Comparison of ENCODE assay signal across 19 cellular contexts in the genomic region with DNA sequence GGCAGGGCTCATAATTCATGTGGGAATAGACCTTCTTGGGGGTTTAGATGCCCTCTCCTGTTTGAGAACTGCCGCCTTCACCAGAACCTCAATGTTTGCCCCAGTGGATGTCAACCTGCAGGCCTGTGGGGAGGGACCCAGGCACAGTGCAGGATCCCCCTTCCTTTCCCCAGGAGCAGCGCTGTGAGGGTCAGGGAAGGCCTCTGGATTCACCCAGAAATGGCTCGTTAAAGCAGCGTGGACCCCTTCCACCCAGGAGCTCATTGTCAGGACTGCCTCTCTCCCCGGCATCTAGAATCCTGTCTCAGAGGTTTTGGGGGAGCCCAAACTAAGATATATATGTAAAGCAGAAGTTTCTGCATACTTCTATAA.
A peak's percentile ranks its signal among the peaks of the same experiment; 100 is the strongest.
DNase-seq lines count a peak whose midpoint lies in the region; ATAC-seq, FAIRE-seq and TF ChIP-seq lines count a peak whose summit lies in the region.
"Had no signal": no experiment of that assay in that cellular context is flagged by ENCODE, and none has a peak within 500 bp of the region (broad histone marks: within the 10 kb centered on the region; RNA-seq: fewer than 3 reads in every experiment).

No MANE protein-coding gene starts in this region.

- no peaks in the 10 kb centered on the region for H4K20me1 ChIP-seq in HepG2 (ENCODE audit: insufficient read depth, low read length)
- H4K20me1 ChIP-seq: BLaER1 had no signal

- peak overlapping the region; percentile 78 for H3K18ac ChIP-seq in trophoblast cell (ENCODE audit: low read length)

- no peaks in the 10 kb centered on the region for H3K36me3 ChIP-seq in liver (ENCODE audit: control insufficient read depth in 4 of 4, insufficient read depth in 3 of 4, low read depth in 1 of 4, low read length in 3 of 4)
- H3K36me3 ChIP-seq in HepG2 (replicated peaks in 1 of 2; ENCODE audit: control insufficient read depth in 1 of 2, insufficient read depth in 2 of 2, low read length in 2 of 2): no peaks in the 10 kb centered on the region
- no peaks in the 10 kb centered on the region for H3K36me3 ChIP-seq in right lobe of liver
- no peaks in the 10 kb centered on the region for H3K36me3 ChIP-seq in trophoblast cell (ENCODE audit: control insufficient read depth in 1 of 2, insufficient read depth in 2 of 2, low read length in 2 of 2)
- H3K36me3 ChIP-seq: BLaER1 had no signal

- H2AFZ ChIP-seq in HepG2 (ENCODE audit: low read length) (no peak overlapping the region), trophoblast cell (ENCODE audit: insufficient read depth, low read length, poor library complexity) (no peak overlapping the region)

- CTCF ChIA-PET in HepG2 (lab: Yijun Ruan, JAX; ENCODE audit: low intra/inter-chr PET ratio, low total read pairs): no interaction called here

- H2BK12ac ChIP-seq in trophoblast cell (ENCODE audit: low read length): no peak overlapping the region

- TF ChIP-seq POLR2A in HepG2 (IDR thresholded peaks at IDR 0.05; ENCODE audit: insufficient read depth in 1 of 2, low read depth in 2 of 2, low read length in 2 of 2) (no peak), right lobe of liver (IDR thresholded peaks at IDR 0.05) (no peak)

- H3K27me3 ChIP-seq in liver (ENCODE audit: control insufficient read depth in 4 of 4, insufficient read depth in 4 of 4, low read length in 3 of 4) (no peaks in the 10 kb centered on the region), HepG2 (ENCODE audit: control insufficient read depth in 1 of 2, insufficient read depth in 2 of 2, low read length in 2 of 2) (no peaks in the 10 kb centered on the region; a peak in 1 of 5 replicates), right lobe of liver (no peaks in the 10 kb centered on the region), trophoblast cell (ENCODE audit: insufficient read depth, low read length) (no peaks in the 10 kb centered on the region)
- H3K27me3 ChIP-seq: BLaER1 had no signal

- no peak for DNase-seq in HepG2 (ENCODE audit: low spot score)
- DNase-seq in right lobe of liver: no peak
- no peak for DNase-seq in trophoblast cell
- DNase-seq in foreskin fibroblast: no peak
- DNase-seq in NCI-H2171 (lab: John Stamatoyannopoulos, UW): no peak
- no peak for DNase-seq in amygdala (lab: John Stamatoyannopoulos, UW)
- DNase-seq: 8988T; Calu3; CD8-positive, alpha-beta T cell; DMS79 treated with DMSO at 0.1 percent for 48 hours; GF-D8; GOT3; H7; HFFc6 had no signal

- H3K4me1 ChIP-seq in liver (ENCODE audit: control insufficient read depth in 4 of 4, insufficient read depth in 4 of 4, low read length in 3 of 4): peaks cover 11 to 47% (median 37%) of the 10 kb centered on the region in 4 donors
- no peaks in the 10 kb centered on the region for H3K4me1 ChIP-seq in HepG2 (ENCODE audit: insufficient read depth, low read length)
- peaks cover 0 to 41% (median 20%) of the 10 kb centered on the region in 4 donors for H3K4me1 ChIP-seq in right lobe of liver
- peaks cover 17 to 21% of the 10 kb centered on the region in 2 experiments for H3K4me1 ChIP-seq in trophoblast cell (ENCODE audit: control insufficient read depth in 1 of 2, insufficient read depth in 2 of 2, low read length in 2 of 2)

- no peak overlapping the region for H2AK5ac ChIP-seq in trophoblast cell (ENCODE audit: low read length)

- no peak for TF ChIP-seq EP300 in HepG2 (IDR thresholded peaks at IDR 0.05; ENCODE audit: low read depth in 2 of 2, low read length in 2 of 2)
- TF ChIP-seq EP300 in HepG2 (CRISPR knock-in tag; IDR thresholded peaks at IDR 0.05; ENCODE audit: borderline replicate concordance): no peak

- WGBS in liver: 85% methylated on average over 5 of the region's 5 CpGs
- WGBS in HepG2 (ENCODE audit: low lambda C conversion rate): 69% methylated on average over 2 of the region's 5 CpGs
- 63% methylated on average over 5 of the region's 5 CpGs for WGBS in right lobe of liver (ENCODE audit: insufficient coverage, low coverage, low lambda C conversion rate, missing lambda C conversion rate)
- no CpG with 5 or more reads among the region's 5 CpGs for WGBS in trophoblast cell (ENCODE audit: extremely low coverage, insufficient coverage, insufficient read length)

- H2BK5ac ChIP-seq in trophoblast cell (ENCODE audit: low read depth, low read length, poor library complexity): peak overlapping the region; percentile 81

- no peak overlapping the region for H3K4me3 ChIP-seq in liver (ENCODE audit: low read depth in 1 of 3, low read length in 3 of 3)
- no peak overlapping the region for H3K4me3 ChIP-seq in HepG2 (replicated peaks in 1 of 3; ENCODE audit: insufficient read depth in 1 of 3, low read depth in 2 of 3, low read length in 3 of 3)
- no peak overlapping the region for H3K4me3 ChIP-seq in right lobe of liver
- no peak overlapping the region for H3K4me3 ChIP-seq in trophoblast cell (ENCODE audit: low read depth, low read length)
- no peak overlapping the region for H3K4me3 ChIP-seq in foreskin fibroblast (ENCODE audit: low read depth in 1 of 2, low read length in 2 of 2)
- H3K4me3 ChIP-seq: BLaER1 had no signal

- H3K23ac ChIP-seq in trophoblast cell (ENCODE audit: low read length): no peak overlapping the region

- H3K79me2 ChIP-seq in HepG2 (ENCODE audit: insufficient read depth, low read length) (no peaks in the 10 kb centered on the region), trophoblast cell (ENCODE audit: control insufficient read depth, insufficient read depth, low read length, poor library complexity) (peaks cover 2% of the 10 kb centered on the region)

- peak overlapping the region; percentile 98 for H4K91ac ChIP-seq in trophoblast cell (ENCODE audit: low read depth, low read length)

- no peaks in the 10 kb centered on the region for H3K9me3 ChIP-seq in liver (ENCODE audit: control insufficient read depth in 4 of 4, low read length in 3 of 4)
- no peaks in the 10 kb centered on the region for H3K9me3 ChIP-seq in HepG2 (ENCODE audit: low read length)
- no peaks in the 10 kb centered on the region for H3K9me3 ChIP-seq in right lobe of liver
- peaks cover 3% of the 10 kb centered on the region for H3K9me3 ChIP-seq in trophoblast cell (ENCODE audit: insufficient read depth, low read depth, low read length)
- H3K9me3 ChIP-seq: BLaER1 had no signal

- ATAC-seq in HepG2 (no peak), right lobe of liver (no peak), GM18517 (IDR thresholded peaks at IDR 0.05; ENCODE audit: unreplicated experiment) (no peak)
- ATAC-seq: CD8-positive, alpha-beta T cell; HCT116 had no signal

- peak overlapping the region; percentile 18 for H4K8ac ChIP-seq in trophoblast cell (ENCODE audit: low read depth, low read length)

- FAIRE-seq in HepG2 (lab: Jason Lieb, UNC): no peak
- FAIRE-seq: HTR-8/SVneo had no signal

- in situ Hi-C loops in HepG2 (cut with HindIII; ENCODE audit: extremely low pct_ligation_motif_present, low pct_unique_long_range_greater_than_20kb): no loop called here

- TF ChIP-seq RAD21 in liver (IDR thresholded peaks at IDR 0.05): no peak
- TF ChIP-seq RAD21 in HepG2 (CRISPR knock-in tag; IDR thresholded peaks at IDR 0.05): no peak

- no peak overlapping the region for H3K4me2 ChIP-seq in HepG2 (ENCODE audit: low read depth, low read length)
- H3K4me2 ChIP-seq in trophoblast cell (ENCODE audit: low read length): no peak overlapping the region
- H3K4me2 ChIP-seq: BLaER1 had no signal

- POLR2A ChIA-PET in HepG2 (lab: Yijun Ruan, JAX): no interaction called here

- peak overlapping the region; percentile 89 for H3K14ac ChIP-seq in trophoblast cell (ENCODE audit: low read length)

- no TSS peak for BruUV-seq in HepG2 (replicated peaks; lab: Mats Ljungman, UMichigan)

- no peak overlapping the region for H4K12ac ChIP-seq in trophoblast cell (ENCODE audit: low read depth, low read length)

- peak overlapping the region; percentile 66 to 71 for H3K27ac ChIP-seq in liver (ENCODE audit: low read depth in 1 of 2, low read length in 2 of 2)
- H3K27ac ChIP-seq in HepG2 (ENCODE audit: extremely low read length, insufficient read depth, low read length): no peak overlapping the region
- peak overlapping the region; percentile 10 to 63 (median 16) for H3K27ac ChIP-seq in right lobe of liver
- H3K27ac ChIP-seq in trophoblast cell (ENCODE audit: low read depth, low read length): no peak overlapping the region
- H3K27ac ChIP-seq: BLaER1 had no signal

- H3K4ac ChIP-seq in trophoblast cell (ENCODE audit: low read depth, low read length): no peak overlapping the region

- no peak overlapping the region for H3K9ac ChIP-seq in liver (ENCODE audit: low read depth in 1 of 2, low read length in 2 of 2)
- H3K9ac ChIP-seq in HepG2 (ENCODE audit: insufficient read depth, low read depth, low read length): no peak overlapping the region
- no peak overlapping the region for H3K9ac ChIP-seq in trophoblast cell (ENCODE audit: low read length)
- H3K9ac ChIP-seq: BLaER1 had no signal

- TF ChIP-seq CTCF in liver (IDR thresholded peaks at IDR 0.05; ENCODE audit: low read depth, low read length, missing input control): no peak
- TF ChIP-seq CTCF in HepG2 (CRISPR knock-in tag; IDR thresholded peaks at IDR 0.05): no peak
- no peak for TF ChIP-seq CTCF in right lobe of liver (IDR thresholded peaks at IDR 0.05)
- no peak for TF ChIP-seq CTCF in foreskin fibroblast (IDR thresholded peaks at IDR 0.05; ENCODE audit: low read depth, low read length)

- H3K79me1 ChIP-seq in trophoblast cell (ENCODE audit: low read length): peaks cover 38% of the 10 kb centered on the region

- H2BK120ac ChIP-seq in trophoblast cell (ENCODE audit: insufficient read depth, low read length, poor library complexity): peak overlapping the region; percentile 78

- intact Hi-C loops in HepG2 (cut with micrococcal nuclease; ENCODE audit: unreplicated experiment): no loop called here
- intact Hi-C loops in right lobe of liver (cut with DNase I): no loop called here

TF ChIP-seq in liver, 16 proteins besides CTCF, POLR2A, EP300 and RAD21 (continues in another document):
- TF ChIP-seq YY1 (IDR thresholded peaks at IDR 0.05): no peak
- no peak for TF ChIP-seq SP1 (IDR thresholded peaks at IDR 0.05)
- no peak for TF ChIP-seq GABPA (IDR thresholded peaks at IDR 0.05 in 1 of 2, conservative IDR thresholded peaks at IDR 0.05 in 1 of 2)
- no peak for TF ChIP-seq HNF4G (IDR thresholded peaks at IDR 0.05)

TF ChIP-seq in HepG2, 621 proteins besides CTCF, POLR2A, EP300 and RAD21 (continues in another document):
- TF ChIP-seq PCBP1 (IDR thresholded peaks at IDR 0.05; ENCODE audit: borderline replicate concordance, low read depth, low read length) (no peak), EHMT2 (IDR thresholded peaks at IDR 0.05; ENCODE audit: borderline replicate concordance, low read depth, low read length) (no peak)
- TF ChIP-seq, protein P1, sequence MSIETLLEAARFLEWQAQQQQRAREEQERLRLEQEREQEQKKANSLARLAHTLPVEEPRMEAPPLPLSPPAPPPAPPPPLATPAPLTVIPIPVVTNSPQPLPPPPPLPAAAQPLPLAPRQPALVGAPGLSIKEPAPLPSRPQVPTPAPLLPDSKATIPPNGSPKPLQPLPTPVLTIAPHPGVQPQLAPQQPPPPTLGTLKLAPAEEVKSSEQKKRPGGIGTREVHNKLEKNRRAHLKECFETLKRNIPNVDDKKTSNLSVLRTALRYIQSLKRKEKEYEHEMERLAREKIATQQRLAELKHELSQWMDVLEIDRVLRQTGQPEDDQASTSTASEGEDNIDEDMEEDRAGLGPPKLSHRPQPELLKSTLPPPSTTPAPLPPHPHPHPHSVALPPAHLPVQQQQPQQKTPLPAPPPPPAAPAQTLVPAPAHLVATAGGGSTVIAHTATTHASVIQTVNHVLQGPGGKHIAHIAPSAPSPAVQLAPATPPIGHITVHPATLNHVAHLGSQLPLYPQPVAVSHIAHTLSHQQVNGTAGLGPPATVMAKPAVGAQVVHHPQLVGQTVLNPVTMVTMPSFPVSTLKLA (IDR thresholded peaks at IDR 0.05): no peak

Comparison
In these comparisons a context has a peak if more than half of its experiments do, and no peak if none do; other contexts are left out.
1. H3K27ac ChIP-seq: peak in liver (2 of 2) and right lobe of liver (3 of 3); none in HepG2 (single experiment) and trophoblast cell (single experiment).